In genomic region chr12:53160673-53161072, GRCh38 we compare ENCODE assay signal across 20 cellular contexts. TPM values are rescaled to one million over a fixed set of nuclear protein-coding genes. Genes with fewer than 3 reads are reported as not detected.
DNase-seq lines count a peak whose midpoint lies in the region; ATAC-seq and TF ChIP-seq lines count a peak whose summit lies in the region.
"Had no signal": no experiment of that assay in that cellular context is flagged by ENCODE, and none has a peak within 500 bp of the region (broad histone marks: within the 10 kb centered on the region; RNA-seq: fewer than 3 reads in every experiment).

No MANE protein-coding gene starts in this region.

- TF ChIP-seq CTCF in GM23338 (conservative IDR thresholded peaks at IDR 0.05; ENCODE audit: low read depth in 2 of 2) (no peak), right lobe of liver (IDR thresholded peaks at IDR 0.05) (no peak)

- no peaks in the 10 kb centered on the region for H3K79me2 ChIP-seq in GM23338 (replicated peaks; ENCODE audit: insufficient read depth)

- no peaks in the 10 kb centered on the region for H3K9me3 ChIP-seq in right lobe of liver
- H3K9me3 ChIP-seq: Caco-2 had no signal

- intact Hi-C loops in right lobe of liver (cut with DNase I), result loop anchor here in 1 of 2 donors (5.0 to 10.0 kb wide), 2 partner anchors 37 to 96 kb away; no protein-coding TSS in a partner anchor

- H3K9me3 Mint-ChIP-seq in GM23338, result no peaks in the 10 kb centered on the region
- H3K9me3 Mint-ChIP-seq in stimulated activated effector memory CD8-positive, alpha-beta T cell treated with anti-CD3 and anti-CD28 coated beads, Interleukin-12 subunit alpha, Interleukin-12 subunit beta, amount 100 ng/mL, for 72 hours, result no peaks in the 10 kb centered on the region
- H3K9me3 Mint-ChIP-seq: CD14-positive monocyte; CD8-positive, alpha-beta memory T cell; HFFc6 had no signal

- H3K27me3 Mint-ChIP-seq in GM23338 (ENCODE audit: insufficient read depth, low read depth, poor library complexity), result peaks cover 25% of the 10 kb centered on the region
- H3K27me3 Mint-ChIP-seq: CD8-positive, alpha-beta memory T cell had no signal

- no peak overlapping the region for H3K4me2 ChIP-seq in GM23338

- H3K36me3 Mint-ChIP-seq in GM23338 (ENCODE audit: low read depth), result no peaks in the 10 kb centered on the region
- H3K36me3 Mint-ChIP-seq in stimulated activated effector memory CD8-positive, alpha-beta T cell treated with anti-CD3 and anti-CD28 coated beads, Interleukin-12 subunit alpha, Interleukin-12 subunit beta, amount 100 ng/mL, for 72 hours, result no peaks in the 10 kb centered on the region
- H3K36me3 Mint-ChIP-seq: CD8-positive, alpha-beta memory T cell had no signal

- no peak overlapping the region for H2AFZ ChIP-seq in GM23338

- no peak overlapping the region for H3K27ac ChIP-seq in GM23338 (ENCODE audit: low read depth)
- no peak overlapping the region for H3K27ac ChIP-seq in right lobe of liver

- DNase-seq in GM23338 (ENCODE audit: low spot score) (peak; percentile 18), right lobe of liver (no peak), SHP77 treated with DMSO at 0.1 percent for 48 hours (lab: John Stamatoyannopoulos, UW) (no peak), OCI-M2 (lab: John Stamatoyannopoulos, UW; ENCODE audit: unreplicated experiment) (no peak), NCI-H1092 (lab: John Stamatoyannopoulos, UW) (no peak), EL (no peak)
- no peak for DNase-seq in stimulated activated effector memory CD8-positive, alpha-beta T cell treated with anti-CD3 and anti-CD28 coated beads, Interleukin-12 subunit alpha, Interleukin-12 subunit beta, amount 100 ng/mL, for 72 hours (ENCODE audit: low spot score in 2 of 2)
- DNase-seq: Caco-2; CD8-positive, alpha-beta memory T cell; DMS53; HCEC 1CT; HFFc6 had no signal

- H4K20me1 ChIP-seq in GM23338 (replicated peaks; ENCODE audit: insufficient read depth), result no peaks in the 10 kb centered on the region

- 20% methylated on average over 1 of the region's 2 CpGs for WGBS in right lobe of liver (ENCODE audit: insufficient coverage, low coverage, low lambda C conversion rate, missing lambda C conversion rate)

- no peaks in the 10 kb centered on the region for H3K9me2 ChIP-seq in GM23338 (ENCODE audit: insufficient read depth)

- peaks cover 11% of the 10 kb centered on the region for H3K4me1 Mint-ChIP-seq in GM23338
- H3K4me1 Mint-ChIP-seq in stimulated activated effector memory CD8-positive, alpha-beta T cell treated with anti-CD3 and anti-CD28 coated beads, Interleukin-12 subunit alpha, Interleukin-12 subunit beta, amount 100 ng/mL, for 72 hours, result peaks cover 10% of the 10 kb centered on the region

- H3K27ac Mint-ChIP-seq in GM23338, result no peak overlapping the region
- peak overlapping the region; percentile 84 for H3K27ac Mint-ChIP-seq in stimulated activated effector memory CD8-positive, alpha-beta T cell treated with anti-CD3 and anti-CD28 coated beads, Interleukin-12 subunit alpha, Interleukin-12 subunit beta, amount 100 ng/mL, for 72 hours
- H3K27ac Mint-ChIP-seq: CD8-positive, alpha-beta memory T cell; HFFc6 had no signal

- no peak for TF ChIP-seq POLR2A in right lobe of liver (IDR thresholded peaks at IDR 0.05)

- ATAC-seq in GM23338 (peak; percentile 17), esophagus mucosa (peak; percentile 14), right lobe of liver (peak in 3 of 4 donors; percentile 5 to 22 (median 17))
- no peak for ATAC-seq in stimulated activated effector memory CD8-positive, alpha-beta T cell treated with anti-CD3 and anti-CD28 coated beads, Interleukin-12 subunit alpha, Interleukin-12 subunit beta, amount 100 ng/mL, for 72 hours
- ATAC-seq: GM12878 had no signal

- H3K27me3 ChIP-seq in GM23338 (ENCODE audit: insufficient read depth) (peaks cover 35% of the 10 kb centered on the region), right lobe of liver (no peaks in the 10 kb centered on the region)

- H3K36me3 ChIP-seq in GM23338 (ENCODE audit: insufficient read depth) (no peaks in the 10 kb centered on the region), right lobe of liver (peaks cover 0 to 4% (median 0%) of the 10 kb centered on the region in 4 donors)

- no peak overlapping the region for H3K4me3 Mint-ChIP-seq in GM23338
- H3K4me3 Mint-ChIP-seq in stimulated activated effector memory CD8-positive, alpha-beta T cell treated with anti-CD3 and anti-CD28 coated beads, Interleukin-12 subunit alpha, Interleukin-12 subunit beta, amount 100 ng/mL, for 72 hours, result no peak overlapping the region
- H3K4me3 Mint-ChIP-seq: CD14-positive monocyte; CD8-positive, alpha-beta memory T cell; HFFc6 had no signal

- H3K4me3 ChIP-seq in GM23338 (no peak overlapping the region), right lobe of liver (no peak overlapping the region)
- H3K4me3 ChIP-seq: GM12878, K562 had no signal

- H3F3A ChIP-seq in GM23338 (replicated peaks; ENCODE audit: low read depth), result 0 out of 2 replicates have a peak, but pooled peaks cover 5% of the 10 kb centered on the region

- H3K4me1 ChIP-seq in GM23338 (ENCODE audit: insufficient read depth), result peaks cover 4% of the 10 kb centered on the region; the same call in 1 of the 2 replicates
- H3K4me1 ChIP-seq in right lobe of liver, result peaks cover 0 to 56% (median 23%) of the 10 kb centered on the region in 4 donors
- H3K4me1 ChIP-seq: Caco-2 had no signal

TF ChIP-seq in GM23338, 12 proteins besides CTCF, POLR2A, EP300 and RAD21 (continues in another document):
- TF ChIP-seq CREB1 (CRISPR knock-in tag; IDR thresholded peaks at IDR 0.05; ENCODE audit: low read depth) (no peak), EZH2 (IDR thresholded peaks at IDR 0.05; ENCODE audit: low read depth, unreplicated experiment) (no peak), STAT1 (IDR thresholded peaks at IDR 0.05; ENCODE audit: unreplicated experiment) (no peak), NANOG (IDR thresholded peaks at IDR 0.05; ENCODE audit: borderline replicate concordance) (no peak), ZNF331 (CRISPR knock-in tag; IDR thresholded peaks at IDR 0.05; ENCODE audit: low read depth) (no peak), EZH2phosphoT487 (IDR thresholded peaks at IDR 0.05; ENCODE audit: unreplicated experiment) (no peak), JUNB (IDR thresholded peaks at IDR 0.05; ENCODE audit: unreplicated experiment) (no peak)
- TF ChIP-seq, protein P1, sequence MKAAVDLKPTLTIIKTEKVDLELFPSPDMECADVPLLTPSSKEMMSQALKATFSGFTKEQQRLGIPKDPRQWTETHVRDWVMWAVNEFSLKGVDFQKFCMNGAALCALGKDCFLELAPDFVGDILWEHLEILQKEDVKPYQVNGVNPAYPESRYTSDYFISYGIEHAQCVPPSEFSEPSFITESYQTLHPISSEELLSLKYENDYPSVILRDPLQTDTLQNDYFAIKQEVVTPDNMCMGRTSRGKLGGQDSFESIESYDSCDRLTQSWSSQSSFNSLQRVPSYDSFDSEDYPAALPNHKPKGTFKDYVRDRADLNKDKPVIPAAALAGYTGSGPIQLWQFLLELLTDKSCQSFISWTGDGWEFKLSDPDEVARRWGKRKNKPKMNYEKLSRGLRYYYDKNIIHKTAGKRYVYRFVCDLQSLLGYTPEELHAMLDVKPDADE (IDR thresholded peaks at IDR 0.05), result no peak

RNA-seq across cellular contexts. Expression of gene ZNF740, which starts 19.8 kb away (rescaled TPM):
- 13.0 and 13.2 TPM in 2 replicates for total RNA-seq in GM23338 (2014; rRNA removed; shearing (Covaris generic))
- 1.3 and 2.6 TPM in 2 replicates for polyA plus RNA-seq in GM23338 (2016; fragmentation: Nextera tagmentation; extraction: Ambion mirVana)
- total RNA-seq in esophagus mucosa, result 19.6 TPM
- total RNA-seq in right lobe of liver, result 10 to 100 TPM in 5 of 6 experiments, 1 to 10 TPM in 1; 5.5 to 24.4 (median 19.2) TPM

RNA-seq across cellular contexts. Expression of gene CSAD, which starts 20.1 kb away (rescaled TPM):
- total RNA-seq in GM23338 (2014; rRNA removed; shearing (Covaris generic)), result 3.6 and 7.1 TPM in 2 replicates
- polyA plus RNA-seq in GM23338 (2016; fragmentation: Nextera tagmentation; extraction: Ambion mirVana), result 3.1 and 3.2 TPM in 2 replicates
- total RNA-seq in esophagus mucosa (17.1 TPM), right lobe of liver (10 to 100 TPM; 20.6 to 54.2 (median 37.1) TPM)

RNA-seq across cellular contexts. Expression of gene ITGB7, which starts 46.4 kb away (rescaled TPM):
- total RNA-seq in GM23338 (2014; rRNA removed; shearing (Covaris generic)), result 0.39 TPM in 1 of 2 replicates, not detected in the other
- 0.32 and 0.43 TPM in 2 replicates for polyA plus RNA-seq in GM23338 (2016; fragmentation: Nextera tagmentation; extraction: Ambion mirVana)
- total RNA-seq in esophagus mucosa, result 7.0 TPM
- 1 to 10 TPM; 2.9 to 8.0 (median 3.9) TPM for total RNA-seq in right lobe of liver
- total RNA-seq: HT1080 had no signal

RNA-seq across cellular contexts. Expression of gene SOAT2, which starts 57.4 kb away (rescaled TPM):
- total RNA-seq in GM23338 (2014; rRNA removed; shearing (Covaris generic)), result not detected in 2 replicates
- polyA plus RNA-seq in GM23338 (2016; fragmentation: Nextera tagmentation; extraction: Ambion mirVana), result not detected in 2 replicates
- total RNA-seq in esophagus mucosa (not detected), right lobe of liver (1 to 10 TPM in 3 of 6 experiments, under 1 TPM in 3; 0.62 to 3.4 (median 0.99) TPM)
- total RNA-seq: A673, G401, H1, HT1080, K562 had no signal
- polyA plus RNA-seq: CD14-positive monocyte had no signal
